In the genomic region with DNA sequence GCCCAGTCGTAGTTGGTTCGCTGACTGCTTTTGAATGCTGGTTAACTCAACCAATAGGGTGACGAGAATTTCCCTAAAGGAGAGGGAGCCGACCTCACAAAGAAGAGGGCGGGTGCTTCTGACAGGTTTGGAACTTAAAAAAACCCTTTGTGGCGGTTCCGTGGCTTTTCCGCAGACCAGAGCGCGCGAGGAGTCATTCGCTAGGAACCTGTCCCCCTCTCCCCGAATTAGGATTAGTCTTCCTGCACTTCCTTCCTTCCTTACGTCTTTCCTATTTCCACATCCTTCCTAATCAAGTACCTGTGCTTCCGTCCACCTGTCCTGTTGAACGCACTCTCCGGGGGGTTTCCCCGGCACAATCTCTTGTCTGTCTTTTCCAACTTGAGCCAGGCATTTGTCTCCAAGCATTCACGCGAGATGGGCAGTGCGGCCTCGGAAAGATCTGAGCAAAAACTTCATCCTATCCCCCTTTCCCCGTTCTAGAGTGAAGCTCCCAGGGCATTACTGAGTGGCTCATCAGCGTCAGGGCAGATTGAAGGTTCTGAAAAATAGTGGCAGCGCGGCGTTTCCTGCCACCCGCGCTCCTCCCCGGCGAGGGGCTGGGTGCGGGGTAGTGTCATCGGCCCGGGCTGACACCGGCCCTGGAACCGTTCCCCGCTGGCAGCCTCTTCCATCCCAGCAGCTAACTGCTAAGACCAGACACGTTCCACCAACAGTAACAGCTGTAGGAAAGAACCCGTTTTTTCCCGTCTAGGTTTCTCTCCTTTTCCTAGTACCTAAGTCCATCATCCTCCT, we compare ENCODE assay signal across 8 cellular contexts. TPM values are rescaled to one million over a fixed set of nuclear protein-coding genes. Genes with fewer than 3 reads are reported as not detected.
DNase-seq lines count a peak whose midpoint lies in the region; ATAC-seq lines count a peak whose summit lies in the region.

No MANE protein-coding gene starts in this region.

- H3K36me3 ChIP-seq in BLaER1 = no peaks in the 10 kb centered on the region

- H3K4me3 ChIP-seq in BLaER1 = peak overlapping the region; percentile 93

- CTCF ChIA-PET in activated CD4-positive, alpha-beta T cell treated with anti-CD3 and anti-CD28 coated beads, Interleukin-2, amount 10 ng/mL, durations not matched to agents 7 days and 5 days (lab: Charles Lee) = interaction anchor here (1.3 kb wide), 1 partner anchor 14 kb away, joined by 4 read pairs; no protein-coding TSS in a partner anchor

- H3K4me2 ChIP-seq in BLaER1 = peak overlapping the region; percentile 92

- peaks cover 31% of the 10 kb centered on the region for H3K4me1 Mint-ChIP-seq in activated CD4-positive, alpha-beta T cell treated with anti-CD3 and anti-CD28 coated beads, Interleukin-2, amount 10 ng/mL, durations not matched to agents 7 days and 5 days

- ATAC-seq in HG03460 (IDR thresholded peaks at IDR 0.05; ENCODE audit: unreplicated experiment) = peak; percentile 79

- H3K27me3 Mint-ChIP-seq in activated CD4-positive, alpha-beta T cell treated with anti-CD3 and anti-CD28 coated beads, Interleukin-2, amount 10 ng/mL, durations not matched to agents 7 days and 5 days = no peaks in the 10 kb centered on the region

- DNase-seq in GM19240 (ENCODE audit: insufficient read length, low spot score) (peak; percentile 82), NCI-H526 treated with DMSO at 0.1 percent for 48 hours (lab: John Stamatoyannopoulos, UW) (peak; percentile 96), dedifferentiated amniotic fluid mesenchymal stem cell (ENCODE audit: extremely low spot score) (peak; percentile 98), left kidney (ENCODE audit: low read depth, low spot score) (peak; percentile 98)
- DNase-seq in activated CD4-positive, alpha-beta T cell treated with anti-CD3 and anti-CD28 coated beads, Interleukin-2, amount 10 ng/mL, durations not matched to agents 7 days and 5 days = peak; percentile 91
- peak; percentile 68 to 80 for DNase-seq in stimulated activated CD4-positive, alpha-beta T cell treated with anti-CD3 and anti-CD28 coated beads, Interleukin-2, amount 100 ng/mL, for 24 hours

- H3K27ac ChIP-seq in BLaER1 = peak overlapping the region; percentile 91

- H3K9me3 ChIP-seq in BLaER1 = no peaks in the 10 kb centered on the region

- H3K4me1 ChIP-seq in BLaER1 = peaks cover 26% of the 10 kb centered on the region

- no peaks in the 10 kb centered on the region for H3K9me3 Mint-ChIP-seq in activated CD4-positive, alpha-beta T cell treated with anti-CD3 and anti-CD28 coated beads, Interleukin-2, amount 10 ng/mL, durations not matched to agents 7 days and 5 days

- H3K27me3 ChIP-seq in BLaER1 = no peaks in the 10 kb centered on the region

- H4K20me1 ChIP-seq in BLaER1 = peaks cover 27% of the 10 kb centered on the region

- H3K4me3 Mint-ChIP-seq in activated CD4-positive, alpha-beta T cell treated with anti-CD3 and anti-CD28 coated beads, Interleukin-2, amount 10 ng/mL, durations not matched to agents 7 days and 5 days = peak overlapping the region; percentile 90

- H3K9ac ChIP-seq in BLaER1 = peak overlapping the region; percentile 91

- H3K27ac Mint-ChIP-seq in activated CD4-positive, alpha-beta T cell treated with anti-CD3 and anti-CD28 coated beads, Interleukin-2, amount 10 ng/mL, durations not matched to agents 7 days and 5 days = peak overlapping the region; percentile 98

- peaks cover 4% of the 10 kb centered on the region for H3K36me3 Mint-ChIP-seq in activated CD4-positive, alpha-beta T cell treated with anti-CD3 and anti-CD28 coated beads, Interleukin-2, amount 10 ng/mL, durations not matched to agents 7 days and 5 days (ENCODE audit: low read depth)

- POLR2A ChIA-PET in activated CD4-positive, alpha-beta T cell treated with anti-CD3 and anti-CD28 coated beads, Interleukin-2, amount 10 ng/mL, durations not matched to agents 7 days and 5 days (lab: Charles Lee) = no interaction called here

RNA-seq across cellular contexts. Expression of a gene that starts 1.5 kb away (rescaled TPM):
- total RNA-seq in activated CD4-positive, alpha-beta T cell treated with anti-CD3 and anti-CD28 coated beads, Interleukin-2, amount 10 ng/mL, durations not matched to agents 7 days and 5 days = 10 to 100 TPM; 17.6 to 17.7 TPM

Comparison
In these comparisons a context has a peak if more than half of its experiments do, and no peak if none do; other contexts are left out.
1. Peak in every context shown above with its lines: DNase-seq, ATAC-seq, H3K4me3 ChIP-seq and H3K27ac ChIP-seq.